21 cellular contexts compared by ENCODE assay signal in the genomic region with DNA sequence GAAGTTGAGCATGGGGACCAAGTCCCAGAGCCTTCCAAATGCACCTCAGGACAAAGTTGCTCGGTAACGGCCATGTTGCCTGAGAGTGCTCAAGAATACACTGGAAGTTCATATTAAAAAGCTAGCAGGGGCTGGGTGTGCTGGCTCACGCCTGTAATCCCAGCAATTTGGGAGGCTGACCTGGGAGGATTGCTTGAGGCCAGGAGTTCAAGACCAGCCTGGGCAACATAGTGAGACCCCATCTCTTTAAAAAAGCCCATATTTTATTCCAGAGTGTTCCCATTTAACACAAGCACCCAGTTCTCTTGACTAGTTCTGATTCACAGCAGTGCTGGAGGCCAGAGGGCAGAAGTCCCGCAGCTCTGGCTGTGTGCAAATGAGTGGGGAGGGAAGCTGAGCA.
"Had no signal": no experiment of that assay in that cellular context is flagged by ENCODE, and none has a peak within 500 bp of the region (broad histone marks: within the 10 kb centered on the region; RNA-seq: fewer than 3 reads in every experiment).

No MANE protein-coding gene starts in this region.

- ATAC-seq: left lung; naive thymus-derived CD4-positive, alpha-beta T cell; T-helper 17 cell had no signal

- H3K9ac ChIP-seq: neural progenitor cell had no signal

- H3K36me3 ChIP-seq: neural progenitor cell, uterus had no signal

- DNase-seq: activated CD4-positive, alpha-beta T cell treated with anti-CD3 and anti-CD28 coated beads for 4 hours; activated T-cell treated with anti-CD3 and anti-CD28 coated beads, Interleukin-2, amount 50 U/mL, for 1 hour; amygdala; effector CD8-positive, alpha-beta T cell; foreskin melanocyte; naive thymus-derived CD4-positive, alpha-beta T cell; retina; sigmoid colon; stimulated activated CD4-positive, alpha-beta T cell treated with anti-CD3 and anti-CD28 coated beads, Interleukin-2, amount 100 ng/mL, for 48 hours; stimulated activated CD8-positive, alpha-beta memory T cell treated with anti-CD3 and anti-CD28 coated beads, Interleukin-4, amount 100 ng/mL, for 48 hours; stimulated activated naive CD4-positive, alpha-beta T cell; SW 1271; T-helper 17 cell; testis; trophoblast cell; uterus had no signal

- H3K9me3 ChIP-seq: left lung, sigmoid colon, testis, uterus had no signal

- H2AFZ ChIP-seq: neural progenitor cell had no signal

- H3K4me3 ChIP-seq: left lung, lung, neural progenitor cell, sigmoid colon, smooth muscle cell, testis, uterus had no signal

- H3K27me3 Mint-ChIP-seq: dendritic cell treated with granulocyte-macrophage colony-stimulating factor and Interleukin-4, amounts not matched to agents 40 ng/mL and 50 ng/mL, for 4 days; naive thymus-derived CD4-positive, alpha-beta T cell; T-helper 17 cell had no signal

- H3K27ac Mint-ChIP-seq: T-helper 17 cell had no signal

- H3K9me3 Mint-ChIP-seq: dendritic cell treated with granulocyte-macrophage colony-stimulating factor and Interleukin-4, amounts not matched to agents 40 ng/mL and 50 ng/mL, for 4 days; neural progenitor cell had no signal

- H3K4me1 ChIP-seq: uterus had no signal

- H3K4me2 ChIP-seq: neural progenitor cell, smooth muscle cell had no signal

- H3K27ac ChIP-seq: left lung, neural progenitor cell, sigmoid colon, testis, uterus had no signal

- H3K4me3 Mint-ChIP-seq: dendritic cell treated with granulocyte-macrophage colony-stimulating factor and Interleukin-4, amounts not matched to agents 40 ng/mL and 50 ng/mL, for 4 days; neural progenitor cell; T-helper 17 cell had no signal

- H3K27me3 ChIP-seq: left lung, neural progenitor cell, sigmoid colon, testis, uterus had no signal
